ENCODE assay signal across 26 cellular contexts in the genomic region with DNA sequence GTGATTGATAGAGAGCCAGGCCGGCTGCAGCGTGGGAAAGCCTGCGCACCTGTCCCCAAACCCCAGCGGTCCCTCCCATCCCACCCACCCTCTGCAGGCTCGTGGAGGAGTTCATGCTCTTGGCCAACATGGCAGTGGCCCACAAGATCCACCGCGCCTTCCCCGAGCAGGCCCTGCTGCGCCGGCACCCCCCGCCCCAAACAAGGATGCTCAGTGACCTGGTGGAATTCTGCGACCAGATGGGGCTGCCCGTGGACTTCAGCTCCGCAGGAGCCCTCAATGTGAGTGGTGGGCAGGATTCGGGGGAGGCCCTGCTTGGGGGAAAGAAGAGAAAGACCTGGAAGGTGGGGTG. TPM values are rescaled to one million over a fixed set of nuclear protein-coding genes. Genes with fewer than 3 reads are reported as not detected.
"Had no signal": no experiment of that assay in that cellular context is flagged by ENCODE, and none has a peak within 500 bp of the region (broad histone marks: within the 10 kb centered on the region; RNA-seq: fewer than 3 reads in every experiment).

No MANE protein-coding gene starts in this region.

- ATAC-seq: activated CD8-positive, alpha-beta T cell treated with anti-CD3 and anti-CD28 coated beads for 36 hours; gastrocnemius medialis; naive thymus-derived CD8-positive, alpha-beta T cell; pancreas; right lobe of liver; SK-N-SH treated with all-trans-retinoic acid at 6 μM for 48 hours had no signal

- H3K27ac ChIP-seq: esophagus squamous epithelium, gastrocnemius medialis, pancreas, right lobe of liver, testis, upper lobe of left lung, WERI-Rb-1 had no signal

- H3K4me3 Mint-ChIP-seq: activated CD4-positive, alpha-beta T cell treated with anti-CD3 and anti-CD28 coated beads, Interleukin-2, amount 10 ng/mL, durations not matched to agents 7 days and 5 days; activated CD8-positive, alpha-beta T cell treated with anti-CD3 and anti-CD28 coated beads for 36 hours; activated naive CD8-positive, alpha-beta T cell treated with anti-CD3 and anti-CD28 coated beads, Interleukin-2, amount 10 ng/mL, durations not matched to agents 7 days and 5 days; endodermal cell; mesothelial cell of epicardium; naive thymus-derived CD8-positive, alpha-beta T cell; T-helper 2 cell treated with Interferon-gamma antibody and Interleukin-4, amounts not matched to agents 5 μg/mL and 100 μg/mL, for 36 hours had no signal

- DNase-seq: activated CD4-positive, alpha-beta T cell treated with anti-CD3 and anti-CD28 coated beads, Interleukin-2, amount 10 ng/mL, durations not matched to agents 7 days and 5 days; activated CD4-positive, CD25-positive, alpha-beta regulatory T cell treated with anti-CD3 and anti-CD28 coated beads, Interleukin-2, amount 50 U/mL, for 72 hours; activated CD8-positive, alpha-beta T cell treated with anti-CD3 and anti-CD28 coated beads for 36 hours; activated gamma-delta T cell treated with Interleukin-2 at 50 U/mL for 16 hours; amygdala; cerebellar nuclear complex; cortex of kidney; esophagus squamous epithelium; gastrocnemius medialis; small intestine; stimulated activated CD4-positive, alpha-beta T cell treated with anti-CD3 and anti-CD28 coated beads, Interleukin-15, amount 100 ng/mL, for 24 hours; stimulated activated naive CD4-positive, alpha-beta T cell; testis; upper lobe of left lung; WERI-Rb-1 had no signal

- H3K4me1 Mint-ChIP-seq: endodermal cell, mesothelial cell of epicardium had no signal

- H3K36me3 Mint-ChIP-seq: activated naive CD8-positive, alpha-beta T cell treated with anti-CD3 and anti-CD28 coated beads, Interleukin-2, amount 10 ng/mL, durations not matched to agents 7 days and 5 days; mesothelial cell of epicardium; naive thymus-derived CD8-positive, alpha-beta T cell had no signal

- H3K9me3 ChIP-seq: esophagus squamous epithelium, gastrocnemius medialis, pancreas, right lobe of liver, testis, upper lobe of left lung had no signal

- H3K27ac Mint-ChIP-seq: activated CD4-positive, alpha-beta T cell treated with anti-CD3 and anti-CD28 coated beads, Interleukin-2, amount 10 ng/mL, durations not matched to agents 7 days and 5 days; activated CD8-positive, alpha-beta T cell treated with anti-CD3 and anti-CD28 coated beads for 36 hours; activated naive CD8-positive, alpha-beta T cell treated with anti-CD3 and anti-CD28 coated beads, Interleukin-2, amount 10 ng/mL, durations not matched to agents 7 days and 5 days; endodermal cell; mesothelial cell of epicardium; naive thymus-derived CD8-positive, alpha-beta T cell; T-helper 2 cell treated with Interferon-gamma antibody and Interleukin-4, amounts not matched to agents 5 μg/mL and 100 μg/mL, for 36 hours had no signal

- H3K27me3 Mint-ChIP-seq: activated CD4-positive, alpha-beta T cell treated with anti-CD3 and anti-CD28 coated beads, Interleukin-2, amount 10 ng/mL, durations not matched to agents 7 days and 5 days; activated CD8-positive, alpha-beta T cell treated with anti-CD3 and anti-CD28 coated beads for 36 hours; activated naive CD8-positive, alpha-beta T cell treated with anti-CD3 and anti-CD28 coated beads, Interleukin-2, amount 10 ng/mL, durations not matched to agents 7 days and 5 days; naive thymus-derived CD8-positive, alpha-beta T cell had no signal

- H3K9me3 Mint-ChIP-seq: activated CD4-positive, alpha-beta T cell treated with anti-CD3 and anti-CD28 coated beads, Interleukin-2, amount 10 ng/mL, durations not matched to agents 7 days and 5 days; activated CD8-positive, alpha-beta T cell treated with anti-CD3 and anti-CD28 coated beads for 36 hours; activated naive CD8-positive, alpha-beta T cell treated with anti-CD3 and anti-CD28 coated beads, Interleukin-2, amount 10 ng/mL, durations not matched to agents 7 days and 5 days; endodermal cell; mesothelial cell of epicardium; naive thymus-derived CD8-positive, alpha-beta T cell; T-helper 2 cell treated with Interferon-gamma antibody and Interleukin-4, amounts not matched to agents 5 μg/mL and 100 μg/mL, for 36 hours had no signal

- H3K36me3 ChIP-seq: gastrocnemius medialis, pancreas, right lobe of liver, WERI-Rb-1 had no signal

- H3K27me3 ChIP-seq: esophagus squamous epithelium, gastrocnemius medialis, pancreas, right lobe of liver, testis, upper lobe of left lung had no signal

- H3K4me1 ChIP-seq: gastrocnemius medialis, pancreas, right lobe of liver had no signal

- H3K4me3 ChIP-seq: esophagus squamous epithelium, gastrocnemius medialis, pancreas, right lobe of liver, testis, upper lobe of left lung had no signal

RNA-seq across cellular contexts. Expression of a gene that starts 48.9 kb away (rescaled TPM):
- total RNA-seq: activated CD4-positive, alpha-beta T cell treated with anti-CD3 and anti-CD28 coated beads, Interleukin-2, amount 10 ng/mL, durations not matched to agents 7 days and 5 days; activated CD8-positive, alpha-beta T cell treated with anti-CD3 and anti-CD28 coated beads for 36 hours; activated naive CD8-positive, alpha-beta T cell treated with anti-CD3 and anti-CD28 coated beads, Interleukin-2, amount 10 ng/mL, durations not matched to agents 7 days and 5 days; bronchial epithelial cell; endodermal cell; esophagus squamous epithelium; gastrocnemius medialis; lung microvascular endothelial cell; mesothelial cell of epicardium; naive thymus-derived CD8-positive, alpha-beta T cell; pancreas; pulmonary artery endothelial cell; right lobe of liver had no signal
- polyA plus RNA-seq: naive thymus-derived CD8-positive, alpha-beta T cell; pancreas; small intestine had no signal
